ENCODE assay signal across 8 cellular contexts in the genomic region with DNA sequence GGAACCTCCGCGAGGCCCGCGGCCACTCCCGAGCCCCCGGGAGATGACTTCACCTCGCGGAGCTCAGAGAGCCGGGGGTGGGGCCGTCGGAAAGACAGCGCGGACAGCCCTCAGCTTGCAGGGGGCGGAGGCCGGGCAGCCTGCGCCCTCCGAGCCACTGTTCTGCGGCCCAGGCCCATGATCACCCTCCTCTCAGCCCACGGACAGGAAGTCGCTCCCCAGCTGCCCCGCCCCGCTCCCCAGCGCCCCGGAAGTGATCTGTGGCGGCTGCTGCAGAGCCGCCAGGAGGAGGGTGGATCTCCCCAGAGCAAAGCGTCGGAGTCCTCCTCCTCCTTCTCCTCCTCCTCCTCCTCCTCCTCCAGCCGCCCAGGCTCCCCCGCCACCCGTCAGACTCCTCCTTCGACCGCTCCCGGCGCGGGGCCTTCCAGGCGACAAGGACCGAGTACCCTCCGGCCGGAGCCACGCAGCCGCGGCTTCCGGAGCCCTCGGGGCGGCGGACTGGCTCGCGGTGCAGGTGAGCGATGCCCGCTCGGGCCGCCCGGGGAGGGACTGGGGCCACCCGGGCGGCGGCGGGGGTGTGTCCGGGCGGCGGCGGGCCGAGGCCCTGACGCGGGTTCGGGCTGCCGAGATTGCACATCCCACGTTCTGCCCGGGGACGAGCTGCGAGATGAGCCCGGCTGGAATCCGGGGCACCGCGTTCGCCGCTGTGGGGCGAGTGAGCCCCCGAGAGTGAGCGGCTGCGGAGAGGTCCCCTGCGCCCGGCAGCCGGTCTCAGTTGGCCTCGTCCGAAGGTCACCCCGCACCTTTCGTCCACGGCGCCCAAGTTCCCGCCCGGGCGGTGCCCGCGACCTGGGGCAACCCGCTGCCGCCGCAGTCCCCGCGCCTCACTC. TPM values are rescaled to one million over a fixed set of nuclear protein-coding genes. Genes with fewer than 3 reads are reported as not detected.
DNase-seq lines count a peak whose midpoint lies in the region; ATAC-seq and TF ChIP-seq lines count a peak whose summit lies in the region.

A gene with protein sequence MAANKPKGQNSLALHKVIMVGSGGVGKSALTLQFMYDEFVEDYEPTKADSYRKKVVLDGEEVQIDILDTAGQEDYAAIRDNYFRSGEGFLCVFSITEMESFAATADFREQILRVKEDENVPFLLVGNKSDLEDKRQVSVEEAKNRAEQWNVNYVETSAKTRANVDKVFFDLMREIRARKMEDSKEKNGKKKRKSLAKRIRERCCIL (plus strand): TSS at position 261 of the 890 bp plus-strand sequence. CDS start 63,096 bp downstream, outside the sequence.

- no peaks in the 10 kb centered on the region for H3K9me3 Mint-ChIP-seq in natural killer cell

- no peaks in the 10 kb centered on the region for H3K27me3 Mint-ChIP-seq in natural killer cell (ENCODE audit: low read depth in 2 of 2)

- H3K27ac Mint-ChIP-seq in natural killer cell = peak within 1 kb of the TSS; percentile 87 to 91

- no peak for TF ChIP-seq CTCF in LNCaP clone FGC (IDR thresholded peaks at IDR 0.05; ENCODE audit: control insufficient read depth, extremely low read depth, insufficient read depth)
- no peak for TF ChIP-seq CTCF in natural killer cell (IDR thresholded peaks at IDR 0.05)

- H3K4me3 Mint-ChIP-seq in natural killer cell = peak within 1 kb of the TSS; percentile 100

- H3K4me3 ChIP-seq in LNCaP clone FGC (ENCODE audit: low read depth, low read length) = peak within 1 kb of the TSS; percentile 78

- H3K4me1 Mint-ChIP-seq in natural killer cell = peaks cover 43 to 45% of the 10 kb centered on the region in 2 donors

- H3K36me3 Mint-ChIP-seq in natural killer cell = no peaks in the 10 kb centered on the region

- intact Hi-C loops in natural killer cell (cut with micrococcal nuclease) = loop anchor here (5.0 kb wide), 1 partner anchor 109 kb away; no protein-coding TSS in a partner anchor

- peak; percentile 95 to 98 (median 96) for ATAC-seq in natural killer cell

- peak; percentile 86 for TF ChIP-seq POLR2A in Raji (IDR thresholded peaks at IDR 0.05; ENCODE audit: insufficient read depth, low read depth, low read length)

- DNase-seq in EL (peak; percentile 96), GOT3 (lab: John Stamatoyannopoulos, UW) (peak; percentile 82), LNCaP clone FGC (ENCODE audit: low read depth) (peak; percentile 69), fibroblast of peridontal ligament (ENCODE audit: extremely low read depth) (peak; percentile 90), natural killer cell (peak; percentile 85)
- peak; percentile 85 for DNase-seq in activated T-helper 9 cell treated with anti-CD3 and anti-CD28 coated beads, Interleukin-2, amount 50 U/mL, for 16 hours (ENCODE audit: low read depth)
- DNase-seq in stimulated activated naive CD4-positive, alpha-beta T cell (lab: John Stamatoyannopoulos, UW) = peak; percentile 81 to 88 (median 84)

RNA-seq across cellular contexts. Expression of the gene that starts here (rescaled TPM):
- 10 to 100 TPM; 10.2 to 22.0 (median 16.8) TPM for total RNA-seq in natural killer cell

Comparison
In these comparisons a context has a peak if more than half of its experiments do, and no peak if none do; other contexts are left out.
1. Peak in every context shown above with its lines: DNase-seq, ATAC-seq and H3K4me3 ChIP-seq.